Comparison of ENCODE assay signal across 1 cellular context in genomic region chr20:44684047-44684965, GRCh38.
TF ChIP-seq lines count a peak whose summit lies in the region.

No MANE protein-coding gene starts in this region.

TF ChIP-seq in SK-N-SH treated with all-trans-retinoic acid at 6 μM for 48 hours, 23 proteins besides CTCF, POLR2A, EP300 and RAD21:
- TF ChIP-seq, protein P1, sequence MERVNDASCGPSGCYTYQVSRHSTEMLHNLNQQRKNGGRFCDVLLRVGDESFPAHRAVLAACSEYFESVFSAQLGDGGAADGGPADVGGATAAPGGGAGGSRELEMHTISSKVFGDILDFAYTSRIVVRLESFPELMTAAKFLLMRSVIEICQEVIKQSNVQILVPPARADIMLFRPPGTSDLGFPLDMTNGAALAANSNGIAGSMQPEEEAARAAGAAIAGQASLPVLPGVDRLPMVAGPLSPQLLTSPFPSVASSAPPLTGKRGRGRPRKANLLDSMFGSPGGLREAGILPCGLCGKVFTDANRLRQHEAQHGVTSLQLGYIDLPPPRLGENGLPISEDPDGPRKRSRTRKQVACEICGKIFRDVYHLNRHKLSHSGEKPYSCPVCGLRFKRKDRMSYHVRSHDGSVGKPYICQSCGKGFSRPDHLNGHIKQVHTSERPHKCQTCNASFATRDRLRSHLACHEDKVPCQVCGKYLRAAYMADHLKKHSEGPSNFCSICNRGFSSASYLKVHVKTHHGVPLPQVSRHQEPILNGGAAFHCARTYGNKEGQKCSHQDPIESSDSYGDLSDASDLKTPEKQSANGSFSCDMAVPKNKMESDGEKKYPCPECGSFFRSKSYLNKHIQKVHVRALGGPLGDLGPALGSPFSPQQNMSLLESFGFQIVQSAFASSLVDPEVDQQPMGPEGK (CRISPR knock-in tag; IDR thresholded peaks at IDR 0.05; ENCODE audit: borderline replicate concordance): no peak
- TF ChIP-seq, protein P2, sequence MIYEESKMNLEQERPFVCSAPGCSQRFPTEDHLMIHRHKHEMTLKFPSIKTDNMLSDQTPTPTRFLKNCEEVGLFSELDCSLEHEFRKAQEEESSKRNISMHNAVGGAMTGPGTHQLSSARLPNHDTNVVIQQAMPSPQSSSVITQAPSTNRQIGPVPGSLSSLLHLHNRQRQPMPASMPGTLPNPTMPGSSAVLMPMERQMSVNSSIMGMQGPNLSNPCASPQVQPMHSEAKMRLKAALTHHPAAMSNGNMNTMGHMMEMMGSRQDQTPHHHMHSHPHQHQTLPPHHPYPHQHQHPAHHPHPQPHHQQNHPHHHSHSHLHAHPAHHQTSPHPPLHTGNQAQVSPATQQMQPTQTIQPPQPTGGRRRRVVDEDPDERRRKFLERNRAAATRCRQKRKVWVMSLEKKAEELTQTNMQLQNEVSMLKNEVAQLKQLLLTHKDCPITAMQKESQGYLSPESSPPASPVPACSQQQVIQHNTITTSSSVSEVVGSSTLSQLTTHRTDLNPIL (CRISPR knock-in tag; IDR thresholded peaks at IDR 0.05; ENCODE audit: low read depth): no peak
- TF ChIP-seq, protein P3, sequence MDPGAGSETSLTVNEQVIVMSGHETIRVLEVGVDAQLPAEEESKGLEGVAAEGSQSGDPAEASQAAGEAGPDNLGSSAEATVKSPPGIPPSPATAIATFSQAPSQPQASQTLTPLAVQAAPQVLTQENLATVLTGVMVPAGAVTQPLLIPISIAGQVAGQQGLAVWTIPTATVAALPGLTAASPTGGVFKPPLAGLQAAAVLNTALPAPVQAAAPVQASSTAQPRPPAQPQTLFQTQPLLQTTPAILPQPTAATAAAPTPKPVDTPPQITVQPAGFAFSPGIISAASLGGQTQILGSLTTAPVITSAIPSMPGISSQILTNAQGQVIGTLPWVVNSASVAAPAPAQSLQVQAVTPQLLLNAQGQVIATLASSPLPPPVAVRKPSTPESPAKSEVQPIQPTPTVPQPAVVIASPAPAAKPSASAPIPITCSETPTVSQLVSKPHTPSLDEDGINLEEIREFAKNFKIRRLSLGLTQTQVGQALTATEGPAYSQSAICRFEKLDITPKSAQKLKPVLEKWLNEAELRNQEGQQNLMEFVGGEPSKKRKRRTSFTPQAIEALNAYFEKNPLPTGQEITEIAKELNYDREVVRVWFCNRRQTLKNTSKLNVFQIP (CRISPR knock-in tag; IDR thresholded peaks at IDR 0.05; ENCODE audit: borderline replicate concordance, low read depth): no peak
- no peak for TF ChIP-seq ZNF565 (CRISPR knock-in tag; conservative IDR thresholded peaks at IDR 0.05; ENCODE audit: low read depth)
- TF ChIP-seq ARNTL (CRISPR knock-in tag; IDR thresholded peaks at IDR 0.05; ENCODE audit: borderline replicate concordance, low read depth): no peak
- TF ChIP-seq PPARA (CRISPR knock-in tag; IDR thresholded peaks at IDR 0.05; ENCODE audit: borderline replicate concordance): no peak
- TF ChIP-seq ZFP30 (CRISPR knock-in tag; IDR thresholded peaks at IDR 0.05): no peak
- TF ChIP-seq ZNF8 (CRISPR knock-in tag; IDR thresholded peaks at IDR 0.05): no peak
